Comparison of ENCODE assay signal across 20 cellular contexts in the genomic region with DNA sequence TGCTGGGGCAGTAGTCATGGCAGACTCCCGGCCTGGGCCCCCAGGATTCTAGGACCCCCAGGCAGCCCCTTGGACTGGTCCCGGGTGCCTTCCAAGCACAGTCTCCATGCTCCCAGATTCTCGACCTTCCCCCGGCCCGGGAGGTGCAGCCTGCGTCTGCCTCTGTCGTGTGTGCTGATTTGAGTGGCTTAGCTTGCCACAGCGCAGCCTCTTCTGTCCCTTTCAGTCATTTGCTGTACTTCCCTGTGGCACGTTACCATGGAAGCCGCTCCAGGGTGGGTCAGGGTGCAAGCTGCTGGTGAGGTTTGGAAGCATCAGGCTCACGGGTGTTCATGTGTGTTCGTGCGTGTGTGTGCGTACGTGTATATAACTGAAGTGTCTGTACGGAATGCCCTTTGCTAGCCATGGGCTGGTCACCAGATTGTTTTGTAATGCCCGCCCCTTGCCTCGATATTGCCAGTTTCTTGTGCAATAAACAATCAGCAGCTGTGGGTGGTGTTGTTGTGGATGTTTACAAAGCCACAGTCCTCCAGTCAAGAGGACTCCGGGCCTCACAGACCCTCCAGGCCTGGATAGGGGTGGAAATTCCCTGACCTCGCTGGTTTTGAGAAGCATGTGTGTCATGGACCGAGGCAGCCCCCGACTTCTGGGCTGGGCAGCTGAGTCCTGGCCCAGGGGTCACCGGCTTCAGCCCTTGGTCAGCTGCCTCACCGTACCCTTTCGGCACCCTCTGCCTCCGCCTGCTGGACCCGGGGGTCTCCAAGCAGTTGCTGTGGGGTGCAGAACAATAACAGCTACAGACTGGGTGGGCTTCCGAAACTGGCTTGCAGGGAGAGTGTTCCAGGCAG. TPM values are rescaled to one million over a fixed set of nuclear protein-coding genes. Genes with fewer than 3 reads are reported as not detected.
A peak's percentile ranks its signal among the peaks of the same experiment; 100 is the strongest.
DNase-seq lines count a peak whose midpoint lies in the region; ATAC-seq, FAIRE-seq and TF ChIP-seq lines count a peak whose summit lies in the region.
"Had no signal": no experiment of that assay in that cellular context is flagged by ENCODE, and none has a peak within 500 bp of the region (broad histone marks: within the 10 kb centered on the region; RNA-seq: fewer than 3 reads in every experiment).

No MANE protein-coding gene starts in this region.

- TF ChIP-seq CTCF in chondrocyte (IDR thresholded peaks at IDR 0.05) (no peak), right lobe of liver (IDR thresholded peaks at IDR 0.05) (no peak), suprapubic skin (IDR thresholded peaks at IDR 0.05) (no peak), mesothelial cell of epicardium (IDR thresholded peaks at IDR 0.05; ENCODE audit: unreplicated experiment) (no peak)

- no peak overlapping the region for H3K4me2 ChIP-seq in GM23248 (ENCODE audit: unreplicated experiment)

- intact Hi-C loops in right lobe of liver (cut with DNase I): no loop called here

- H3K4me1 Mint-ChIP-seq in chondrocyte (ENCODE audit: low read depth) (peaks cover 11% of the 10 kb centered on the region), mesothelial cell of epicardium (peaks cover 6% of the 10 kb centered on the region)
- H3K4me1 Mint-ChIP-seq: activated CD4-positive, alpha-beta memory T cell treated with anti-CD3 and anti-CD28 coated beads, Interleukin-2, amount 10 ng/mL, durations not matched to agents 7 days and 5 days; memory B cell had no signal

- in situ Hi-C loops in GM23248 (cut with MboI): no loop called here

- H3K9me2 ChIP-seq in GM23248 (ENCODE audit: insufficient read depth): no peaks in the 10 kb centered on the region

- H3F3A ChIP-seq in GM23248 (ENCODE audit: insufficient read depth): no peaks in the 10 kb centered on the region; the same call in 1 of the 2 replicates

- H2AFZ ChIP-seq in GM23248: no peak overlapping the region

- H3K36me3 ChIP-seq in GM23248 (ENCODE audit: low read depth): no peaks in the 10 kb centered on the region; the same call in 1 of the 2 replicates
- peaks cover 0 to 29% (median 5%) of the 10 kb centered on the region in 4 donors for H3K36me3 ChIP-seq in right lobe of liver
- peaks cover 52% of the 10 kb centered on the region for H3K36me3 ChIP-seq in suprapubic skin

- H3K36me3 Mint-ChIP-seq in chondrocyte (ENCODE audit: low read depth) (peaks cover 27% of the 10 kb centered on the region), mesothelial cell of epicardium (peaks cover 13% of the 10 kb centered on the region)

- H3K4me1 ChIP-seq in GM23248 (ENCODE audit: insufficient read depth) (no peaks in the 10 kb centered on the region), right lobe of liver (peaks cover 0 to 18% (median 4%) of the 10 kb centered on the region in 4 donors), suprapubic skin (no peaks in the 10 kb centered on the region)

- H3K27me3 Mint-ChIP-seq in chondrocyte (ENCODE audit: low read depth) (no peaks in the 10 kb centered on the region), mesothelial cell of epicardium (ENCODE audit: low read depth) (no peaks in the 10 kb centered on the region)
- H3K27me3 Mint-ChIP-seq: activated CD4-positive, alpha-beta memory T cell treated with anti-CD3 and anti-CD28 coated beads, Interleukin-2, amount 10 ng/mL, durations not matched to agents 7 days and 5 days; memory B cell had no signal

- no peak for FAIRE-seq in GM19239 (lab: Jason Lieb, UNC)
- FAIRE-seq: H54 had no signal

- no peaks in the 10 kb centered on the region for H3K9me3 ChIP-seq in GM23248 (ENCODE audit: low read depth)
- H3K9me3 ChIP-seq in right lobe of liver: no peaks in the 10 kb centered on the region
- H3K9me3 ChIP-seq in suprapubic skin: no peaks in the 10 kb centered on the region
- H3K9me3 ChIP-seq: esophagus squamous epithelium, heart right ventricle had no signal

- DNase-seq in GM23248 (peak; percentile 35), chondrocyte (ENCODE audit: low spot score) (peak; percentile 73), right lobe of liver (peak in 2 of 3 donors; percentile 67 to 84), suprapubic skin (ENCODE audit: low spot score in 2 of 2) (peak; percentile 73 to 76), GM19239 (ENCODE audit: insufficient read length, low spot score) (no peak), mesothelial cell of epicardium (ENCODE audit: low spot score in 2 of 2, unreplicated experiment in 2 of 2) (no peak), NCI-H82 treated with DMSO at 0.1 percent for 48 hours (lab: John Stamatoyannopoulos, UW; ENCODE audit: unreplicated experiment) (no peak), Ammon's horn (ENCODE audit: low spot score) (no peak)
- DNase-seq: activated CD4-positive, alpha-beta memory T cell treated with anti-CD3 and anti-CD28 coated beads, Interleukin-2, amount 10 ng/mL, durations not matched to agents 7 days and 5 days; esophagus squamous epithelium; heart right ventricle; MV-4-11; NCI-H2029 treated with DMSO at 0.1 percent for 48 hours; SHP77; stimulated activated naive CD4-positive, alpha-beta T cell treated with Interleukin-2 at 50 U/mL for 16 hours; WERI-Rb-1 had no signal

- H3K4me3 Mint-ChIP-seq in chondrocyte (ENCODE audit: unreplicated experiment) (no peak overlapping the region), mesothelial cell of epicardium (no peak overlapping the region)
- H3K4me3 Mint-ChIP-seq: activated CD4-positive, alpha-beta memory T cell treated with anti-CD3 and anti-CD28 coated beads, Interleukin-2, amount 10 ng/mL, durations not matched to agents 7 days and 5 days; memory B cell had no signal

- H3K4me3 ChIP-seq in GM23248 (no peak overlapping the region), right lobe of liver (peak overlapping the region in 2 of 3 donors; percentile 13 to 23), suprapubic skin (no peak overlapping the region)
- H3K4me3 ChIP-seq: esophagus squamous epithelium, heart right ventricle had no signal

- TF ChIP-seq POLR2A in right lobe of liver (IDR thresholded peaks at IDR 0.05) (peak; percentile 19), suprapubic skin (IDR thresholded peaks at IDR 0.05) (no peak)

- 53 to 60% methylated on average over 27 of the region's 28 CpGs for WGBS in GM23248 (ENCODE audit: low coverage in 1 of 2, low lambda C conversion rate in 2 of 2, missing lambda C conversion rate in 2 of 2), 2 experiments
- 64% methylated on average over 9 of the region's 28 CpGs for WGBS in right lobe of liver (ENCODE audit: insufficient coverage, low coverage, low lambda C conversion rate, missing lambda C conversion rate)
- WGBS in suprapubic skin: 86% methylated on average over 26 of the region's 28 CpGs

- H3K27me3 ChIP-seq in GM23248 (replicated peaks; ENCODE audit: insufficient read depth) (no peaks in the 10 kb centered on the region), right lobe of liver (no peaks in the 10 kb centered on the region), suprapubic skin (no peaks in the 10 kb centered on the region)
- H3K27me3 ChIP-seq: esophagus squamous epithelium, heart right ventricle had no signal

- ATAC-seq in right lobe of liver: peak; percentile 82 to 90 (median 86)

- TF ChIP-seq EP300 in suprapubic skin (IDR thresholded peaks at IDR 0.05): no peak

- no peaks in the 10 kb centered on the region for H3K79me2 ChIP-seq in GM23248 (ENCODE audit: insufficient read depth)

- H3K27ac ChIP-seq in GM23248 (no peak overlapping the region), right lobe of liver (peak overlapping the region; percentile 15 to 76 (median 58)), suprapubic skin (peak overlapping the region; percentile 38)
- H3K27ac ChIP-seq: heart right ventricle, HL-60, WERI-Rb-1 had no signal

- no peaks in the 10 kb centered on the region for H3K9me3 Mint-ChIP-seq in chondrocyte (ENCODE audit: low read depth)
- H3K9me3 Mint-ChIP-seq in mesothelial cell of epicardium: no peaks in the 10 kb centered on the region
- H3K9me3 Mint-ChIP-seq: activated CD4-positive, alpha-beta memory T cell treated with anti-CD3 and anti-CD28 coated beads, Interleukin-2, amount 10 ng/mL, durations not matched to agents 7 days and 5 days; memory B cell had no signal

- no peaks in the 10 kb centered on the region for H4K20me1 ChIP-seq in GM23248 (ENCODE audit: insufficient read depth)

- H3K27ac Mint-ChIP-seq in chondrocyte (ENCODE audit: unreplicated experiment): no peak overlapping the region
- no peak overlapping the region for H3K27ac Mint-ChIP-seq in mesothelial cell of epicardium
- H3K27ac Mint-ChIP-seq: activated CD4-positive, alpha-beta memory T cell treated with anti-CD3 and anti-CD28 coated beads, Interleukin-2, amount 10 ng/mL, durations not matched to agents 7 days and 5 days; memory B cell had no signal

- no peak overlapping the region for H3K9ac ChIP-seq in GM23248

RNA-seq across cellular contexts. Expression of a gene that starts 9.7 kb away (rescaled TPM):
- 0.43 TPM in 1 of 2 replicates, not detected in the other for total RNA-seq in GM23248 (2014; rRNA removed; shearing (Covaris generic))
- polyA plus RNA-seq in GM23248 (2016; fragmentation: Nextera tagmentation; extraction: Ambion mirVana): 0.10 and 0.13 TPM in 2 replicates
- total RNA-seq in chondrocyte: 3.5 to 4.5 TPM (median 4.3 TPM) in 3 replicates
- 1 to 10 TPM in 1 of 6 experiments, under 1 TPM in 3, not detected in 2; 0.11 to 1.1 (median 0.79) TPM for total RNA-seq in right lobe of liver
- 1 to 10 TPM in 3 of 4 donors, under 1 TPM in 1; 0.87 to 2.9 (median 1.5) TPM for total RNA-seq in suprapubic skin
- total RNA-seq in mesothelial cell of epicardium: 2.2 to 2.4 TPM (median 2.4 TPM) in 3 replicates
- total RNA-seq: NCI-H460 had no signal

Comparison
In these comparisons a context has a peak if more than half of its experiments do, and no peak if none do; other contexts are left out.
1. DNase-seq: peak in GM23248 (single experiment), chondrocyte (single experiment), right lobe of liver (2 of 3) and suprapubic skin (2 of 2); none in GM19239 (single experiment), mesothelial cell of epicardium (0 of 2), NCI-H82 treated with DMSO at 0.1 percent for 48 hours (single experiment) and Ammon's horn (single experiment).
2. H3K4me3 ChIP-seq: peak in right lobe of liver (2 of 3); none in GM23248 (single experiment) and suprapubic skin (single experiment).